Comparison of ENCODE assay signal across 1 cellular context in the genomic region with DNA sequence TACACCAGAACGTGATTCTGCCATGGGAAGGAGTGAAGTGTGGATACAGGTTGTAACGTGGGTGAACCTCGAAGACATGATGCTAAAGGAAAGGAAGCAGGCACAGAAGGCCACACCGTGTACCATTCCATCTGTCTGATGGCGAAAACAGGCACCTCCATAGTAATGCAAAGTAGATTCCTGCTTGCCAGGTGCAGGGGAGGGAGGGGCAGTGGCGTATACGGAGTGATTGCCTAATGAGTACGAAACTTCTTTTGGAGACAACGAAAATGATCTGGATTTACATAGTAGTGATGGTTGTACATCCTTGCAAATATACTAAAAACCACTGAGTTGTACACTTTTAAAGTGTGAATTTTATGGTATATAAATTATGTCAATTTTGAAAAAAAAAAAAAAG.
TF ChIP-seq lines count a peak whose summit lies in the region.

No MANE protein-coding gene starts in this region.

TF ChIP-seq in H1, 55 proteins besides CTCF, POLR2A, EP300 and RAD21 (continued from another document):
- TF ChIP-seq KDM4A (IDR thresholded peaks at IDR 0.05; ENCODE audit: low read depth, low read length, severe bottlenecking) (no peak), CEBPB (IDR thresholded peaks at IDR 0.05; ENCODE audit: low read depth, low read length) (peak; percentile 81), CBX5 (IDR thresholded peaks at IDR 0.05; ENCODE audit: low read depth, low read length) (no peak), SAP30 (IDR thresholded peaks at IDR 0.05; ENCODE audit: insufficient read depth, insufficient replicate concordance, low read length) (no peak)
